ENCODE assay signal across 18 cellular contexts in genomic region chr16:49650603-49651002, GRCh38.
A peak's percentile ranks its signal among the peaks of the same experiment; 100 is the strongest.
DNase-seq lines count a peak whose midpoint lies in the region; ATAC-seq and TF ChIP-seq lines count a peak whose summit lies in the region.
"Had no signal": no experiment of that assay in that cellular context is flagged by ENCODE, and none has a peak within 500 bp of the region (broad histone marks: within the 10 kb centered on the region; RNA-seq: fewer than 3 reads in every experiment).

No MANE protein-coding gene starts in this region.

- H3K79me2 ChIP-seq in ACC112 (ENCODE audit: control insufficient read depth, insufficient read depth, low read length, unreplicated experiment) = no peaks in the 10 kb centered on the region

- ATAC-seq in right lobe of liver = peak in 3 of 4 donors; percentile 56 to 72 (median 66)
- ATAC-seq: GM12878 had no signal

- no peak overlapping the region for H3K4me3 ChIP-seq in ACC112 (ENCODE audit: low read depth, low read length)
- H3K4me3 ChIP-seq in fibroblast of mammary gland (ENCODE audit: control insufficient read depth, low read depth, low read length) = no peak overlapping the region
- H3K4me3 ChIP-seq in right lobe of liver = no peak overlapping the region
- no peak overlapping the region for H3K4me3 ChIP-seq in suprapubic skin
- no peak overlapping the region for H3K4me3 ChIP-seq in transverse colon
- H3K4me3 ChIP-seq: BLaER1, GM12878, GM23248 had no signal

- WGBS in right lobe of liver (ENCODE audit: insufficient coverage, low coverage, low lambda C conversion rate, missing lambda C conversion rate) = 83% methylated on average over 1 of the region's 1 CpG
- 91% methylated on average over 1 of the region's 1 CpG for WGBS in suprapubic skin
- 86 to 100% methylated on average over 1 of the region's 1 CpG for WGBS in transverse colon (ENCODE audit: low coverage in 1 of 2), 2 donors

- peak overlapping the region; percentile 70; the same call in 1 of the 2 replicates for H3K27ac ChIP-seq in ACC112 (ENCODE audit: low read depth, low read length)
- H3K27ac ChIP-seq in right lobe of liver = no peak overlapping the region
- H3K27ac ChIP-seq in suprapubic skin = no peak overlapping the region
- no peak overlapping the region for H3K27ac ChIP-seq in transverse colon
- H3K27ac ChIP-seq: BLaER1, GM23248 had no signal

- H3K36me3 ChIP-seq in ACC112 (ENCODE audit: insufficient read depth, low read length) = 0 out of 2 replicates have a peak, but pooled peaks cover 7% of the 10 kb centered on the region
- H3K36me3 ChIP-seq in right lobe of liver = no peaks in the 10 kb centered on the region
- H3K36me3 ChIP-seq in suprapubic skin = no peaks in the 10 kb centered on the region
- peaks cover 0 to 3% (median 0%) of the 10 kb centered on the region in 4 donors for H3K36me3 ChIP-seq in transverse colon

- TF ChIP-seq POLR2A in right lobe of liver (IDR thresholded peaks at IDR 0.05) (no peak), suprapubic skin (IDR thresholded peaks at IDR 0.05) (no peak), transverse colon (IDR thresholded peaks at IDR 0.05) (no peak)

- H3K4me1 ChIP-seq in ACC112 (ENCODE audit: control insufficient read depth, insufficient read depth, low read length, unreplicated experiment) (peaks cover 42% of the 10 kb centered on the region), right lobe of liver (no peaks in the 10 kb centered on the region), suprapubic skin (no peaks in the 10 kb centered on the region), transverse colon (peaks cover 0 to 13% (median 0%) of the 10 kb centered on the region in 4 donors)

- H3K27me3 ChIP-seq in ACC112 (ENCODE audit: insufficient read depth, low read length) = no peaks in the 10 kb centered on the region
- no peaks in the 10 kb centered on the region for H3K27me3 ChIP-seq in right lobe of liver
- H3K27me3 ChIP-seq in suprapubic skin = peaks cover 3% of the 10 kb centered on the region
- H3K27me3 ChIP-seq in transverse colon = no peaks in the 10 kb centered on the region
- H3K27me3 ChIP-seq: BLaER1 had no signal

- DNase-seq in fibroblast of mammary gland (ENCODE audit: low read depth) (peak; percentile 51), right lobe of liver (peak in 1 of 3 donors; percentile 71), posterior vena cava (ENCODE audit: low spot score) (peak; percentile 78), suprapubic skin (ENCODE audit: low spot score in 2 of 2) (no peak), transverse colon (no peak), HuH-7.5 (ENCODE audit: low spot score) (no peak)
- DNase-seq: CD4-positive, alpha-beta T cell; CD8-positive, alpha-beta memory T cell; DMS 273 treated with DMSO at 0.1 percent for 48 hours; DMS79; EL; GDM1; GM23248; H7; HCEC 1CT had no signal

- intact Hi-C loops in right lobe of liver (cut with DNase I) (no loop called here), posterior vena cava (cut with DNase I) (no loop called here), transverse colon (cut with DNase I; ENCODE audit: low total_unique reads) (no loop called here)

- in situ Hi-C loops in transverse colon (cut with MboI; ENCODE audit: low pct_ligation_motif_present in 1 of 4, low pct_unique_long_range_greater_than_20kb in 1 of 4, low sequenced_read_pairs in 3 of 4) = no loop called here

- H2AFZ ChIP-seq in ACC112 (ENCODE audit: low read length, unreplicated experiment) = no peak overlapping the region
- H2AFZ ChIP-seq: GM23248 had no signal

- H3K9me3 ChIP-seq in right lobe of liver = peaks cover 0 to 3% (median 0%) of the 10 kb centered on the region in 4 donors
- peaks cover 7% of the 10 kb centered on the region for H3K9me3 ChIP-seq in suprapubic skin
- peaks cover 11 to 15% of the 10 kb centered on the region in 2 donors for H3K9me3 ChIP-seq in transverse colon

- TF ChIP-seq CTCF in fibroblast of mammary gland (conservative IDR thresholded peaks at IDR 0.05; ENCODE audit: control insufficient read depth, insufficient read depth, low read depth, low read length) (no peak), right lobe of liver (IDR thresholded peaks at IDR 0.05) (no peak), suprapubic skin (IDR thresholded peaks at IDR 0.05) (no peak), transverse colon (IDR thresholded peaks at IDR 0.05) (no peak)

- TF ChIP-seq EP300 in suprapubic skin (IDR thresholded peaks at IDR 0.05) (no peak), transverse colon (IDR thresholded peaks at IDR 0.05; ENCODE audit: low read depth) (no peak)

Comparison
In these comparisons a context has a peak if more than half of its experiments do, and no peak if none do; other contexts are left out.
1. DNase-seq: peak in fibroblast of mammary gland (single experiment) and posterior vena cava (single experiment); none in suprapubic skin (0 of 2), transverse colon (single experiment) and HuH-7.5 (single experiment).